8 cellular contexts compared by ENCODE assay signal in the genomic region with DNA sequence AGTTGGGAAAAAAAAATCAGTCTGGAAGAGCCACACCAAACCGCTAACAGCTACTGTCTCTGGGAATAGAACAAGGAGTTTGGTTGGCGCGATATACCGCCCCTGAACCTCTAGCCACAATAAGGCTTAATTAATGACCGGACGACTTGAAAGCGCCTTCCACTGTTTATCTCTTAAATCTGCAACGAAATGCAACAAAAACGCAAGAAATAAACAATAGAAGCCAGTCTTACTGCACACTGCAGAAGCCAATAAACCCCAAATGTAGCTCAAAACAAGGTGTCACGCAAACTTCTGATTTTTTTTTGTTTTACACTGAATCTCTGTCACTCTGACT.
A peak's percentile ranks its signal among the peaks of the same experiment; 100 is the strongest.
DNase-seq lines count a peak whose midpoint lies in the region; ATAC-seq lines count a peak whose summit lies in the region.

No MANE protein-coding gene starts in this region.

- peak overlapping the region; percentile 95 for H3K9ac ChIP-seq in mucosa of stomach (ENCODE audit: low read length)

- DNase-seq in COLO829 (ENCODE audit: low spot score), result peak; percentile 63
- DNase-seq in dedifferentiated amniotic fluid mesenchymal stem cell (ENCODE audit: extremely low spot score), result peak; percentile 55
- no peak for DNase-seq in activated effector memory CD4-positive, alpha-beta T cell treated with Interleukin-2 at 50 U/mL for 16 hours
- DNase-seq in iPS-NIHi11 (ENCODE audit: low spot score), result no peak
- no peak for DNase-seq in HuH-7 (ENCODE audit: low spot score)

- peaks cover 33% of the 10 kb centered on the region for H3K4me1 ChIP-seq in mucosa of stomach (ENCODE audit: control insufficient read depth, insufficient read depth, low read length)

- no peak for ATAC-seq in GM21381 (IDR thresholded peaks at IDR 0.05; ENCODE audit: unreplicated experiment)

- H3K4me3 ChIP-seq in mucosa of stomach (ENCODE audit: low read length), result peak overlapping the region; percentile 54

- H3K36me3 ChIP-seq in KOPT-K1 (ENCODE audit: insufficient read depth, low read length) (no peaks in the 10 kb centered on the region), mucosa of stomach (ENCODE audit: control insufficient read depth, insufficient read depth, low read length) (no peaks in the 10 kb centered on the region)

- peak overlapping the region; percentile 99 for H3K27ac ChIP-seq in KOPT-K1 (ENCODE audit: low read depth, low read length, poor library complexity, severe bottlenecking)

- H3K27me3 ChIP-seq in mucosa of stomach (ENCODE audit: control insufficient read depth, insufficient read depth, low read length), result no peaks in the 10 kb centered on the region

- H3K9me3 ChIP-seq in KOPT-K1 (ENCODE audit: insufficient read depth, low read length, poor library complexity, severe bottlenecking) (no peaks in the 10 kb centered on the region), mucosa of stomach (ENCODE audit: control insufficient read depth, low read length) (no peaks in the 10 kb centered on the region)

Comparison
In these comparisons a context has a peak if more than half of its experiments do, and no peak if none do; other contexts are left out.
1. DNase-seq: peak in COLO829 (single experiment) and dedifferentiated amniotic fluid mesenchymal stem cell (single experiment); none in activated effector memory CD4-positive, alpha-beta T cell treated with Interleukin-2 at 50 U/mL for 16 hours (single experiment), iPS-NIHi11 (single experiment) and HuH-7 (single experiment).